18 cellular contexts compared by ENCODE assay signal in the genomic region with DNA sequence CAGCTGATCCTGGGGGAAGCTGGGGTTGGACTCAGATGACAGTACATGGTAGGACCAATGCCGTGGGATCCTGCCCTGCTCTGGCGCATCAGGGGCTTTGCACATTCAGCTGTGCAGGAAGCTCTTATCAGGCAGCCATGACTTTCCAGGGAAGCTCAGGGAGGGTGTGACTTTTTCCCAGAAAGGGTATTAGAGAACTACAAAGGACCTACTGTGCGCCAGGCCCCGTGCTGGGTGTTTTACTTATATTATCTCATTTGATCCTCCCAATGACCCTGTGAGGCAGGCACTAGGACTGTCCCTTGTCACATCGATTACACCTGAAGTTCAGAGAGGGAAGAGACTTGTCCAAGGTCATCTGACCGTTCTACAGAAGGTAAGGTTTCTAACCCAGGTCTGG. TPM values are rescaled to one million over a fixed set of nuclear protein-coding genes. Genes with fewer than 3 reads are reported as not detected.
DNase-seq lines count a peak whose midpoint lies in the region; ATAC-seq and TF ChIP-seq lines count a peak whose summit lies in the region.
"Had no signal": no experiment of that assay in that cellular context is flagged by ENCODE, and none has a peak within 500 bp of the region (broad histone marks: within the 10 kb centered on the region; RNA-seq: fewer than 3 reads in every experiment).

No MANE protein-coding gene starts in this region.

- H3K9me3 ChIP-seq in WERI-Rb-1 (ENCODE audit: severe bottlenecking) (no peaks in the 10 kb centered on the region), neural progenitor cell (ENCODE audit: low read depth) (no peaks in the 10 kb centered on the region)
- no peaks in the 10 kb centered on the region for H3K9me3 ChIP-seq in CD4-positive, alpha-beta T cell (ENCODE audit: control insufficient read depth, low read length)
- H3K9me3 ChIP-seq: BE2C had no signal

- H4K20me1 ChIP-seq in GM23338 (replicated peaks; ENCODE audit: insufficient read depth) (no peaks in the 10 kb centered on the region), neural progenitor cell (ENCODE audit: low read depth) (no peaks in the 10 kb centered on the region)

- no peak overlapping the region for H2AFZ ChIP-seq in GM23338
- no peak overlapping the region for H2AFZ ChIP-seq in neural progenitor cell (replicated peaks)

- H3K4me3 ChIP-seq in GM23338 = no peak overlapping the region
- no peak overlapping the region for H3K4me3 ChIP-seq in WERI-Rb-1 (ENCODE audit: low read depth, low read length)
- no peak overlapping the region for H3K4me3 ChIP-seq in neural progenitor cell

- H3K27me3 ChIP-seq in GM23338 (ENCODE audit: insufficient read depth) (no peaks in the 10 kb centered on the region), WERI-Rb-1 (ENCODE audit: insufficient read depth, low read depth, severe bottlenecking) (no peaks in the 10 kb centered on the region), neural progenitor cell (no peaks in the 10 kb centered on the region)
- H3K27me3 ChIP-seq in CD4-positive, alpha-beta T cell (ENCODE audit: control insufficient read depth, insufficient read depth, low read length) = no peaks in the 10 kb centered on the region
- H3K27me3 ChIP-seq: BE2C had no signal

- no peaks in the 10 kb centered on the region for H3F3A ChIP-seq in GM23338 (replicated peaks; ENCODE audit: low read depth)
- no peaks in the 10 kb centered on the region for H3F3A ChIP-seq in neural progenitor cell (ENCODE audit: low read depth)

- ATAC-seq in GM23338 (no peak), HG03139 (IDR thresholded peaks at IDR 0.05; ENCODE audit: unreplicated experiment) (no peak)
- no peak for ATAC-seq in CD4-positive, alpha-beta T cell (ENCODE audit: poor library complexity)

- POLR2A ChIA-PET in CD4-positive, alpha-beta T cell (lab: Charles Lee) = no interaction called here

- no peaks in the 10 kb centered on the region for H3K36me3 ChIP-seq in GM23338 (ENCODE audit: insufficient read depth)
- no peaks in the 10 kb centered on the region for H3K36me3 ChIP-seq in WERI-Rb-1
- H3K36me3 ChIP-seq in neural progenitor cell = no peaks in the 10 kb centered on the region
- H3K36me3 ChIP-seq: BE2C had no signal

- TF ChIP-seq CTCF in GM23338 (conservative IDR thresholded peaks at IDR 0.05; ENCODE audit: low read depth in 2 of 2) = no peak
- no peak for TF ChIP-seq CTCF in WERI-Rb-1 (IDR thresholded peaks at IDR 0.05; ENCODE audit: low read depth, low read length)
- no peak for TF ChIP-seq CTCF in glutamatergic neuron (IDR thresholded peaks at IDR 0.05; ENCODE audit: partially characterized antibody, unreplicated experiment)
- no peak for TF ChIP-seq CTCF in neural progenitor cell (IDR thresholded peaks at IDR 0.05)
- TF ChIP-seq CTCF in CD4-positive, alpha-beta T cell (IDR thresholded peaks at IDR 0.05) = no peak

- peak; percentile 43 for DNase-seq in GM23338 (ENCODE audit: low spot score)
- no peak for DNase-seq in WERI-Rb-1
- DNase-seq in glutamatergic neuron = no peak
- DNase-seq in neural progenitor cell (ENCODE audit: low spot score) = no peak
- DNase-seq in CD4-positive, alpha-beta T cell = no peak
- no peak for DNase-seq in anterior cingulate cortex (lab: John Stamatoyannopoulos, UW)
- DNase-seq: ACHN; BE2C; C1 segment of cervical spinal cord; CD4-positive, CD25-positive, alpha-beta regulatory T cell; DMS153; DMS79; GDM1; GOT3; H9; KG1 had no signal

- H3K36me3 Mint-ChIP-seq in GM23338 (ENCODE audit: low read depth) = no peaks in the 10 kb centered on the region
- H3K36me3 Mint-ChIP-seq in glutamatergic neuron (ENCODE audit: unreplicated experiment) = no peaks in the 10 kb centered on the region
- H3K36me3 Mint-ChIP-seq in neural progenitor cell = no peaks in the 10 kb centered on the region
- no peaks in the 10 kb centered on the region for H3K36me3 Mint-ChIP-seq in CD4-positive, alpha-beta T cell (ENCODE audit: low read depth)
- H3K36me3 Mint-ChIP-seq: CD4-positive, CD25-positive, alpha-beta regulatory T cell had no signal

- H3K9me3 Mint-ChIP-seq in GM23338 (no peaks in the 10 kb centered on the region), glutamatergic neuron (ENCODE audit: unreplicated experiment) (peaks cover 5% of the 10 kb centered on the region), neural progenitor cell (no peaks in the 10 kb centered on the region)
- H3K9me3 Mint-ChIP-seq in CD4-positive, alpha-beta T cell = no peaks in the 10 kb centered on the region
- H3K9me3 Mint-ChIP-seq: H9, IgD-negative memory B cell had no signal

- peaks cover 18% of the 10 kb centered on the region for H3K27me3 Mint-ChIP-seq in GM23338 (ENCODE audit: insufficient read depth, low read depth, poor library complexity)
- H3K27me3 Mint-ChIP-seq in glutamatergic neuron (ENCODE audit: unreplicated experiment) = peaks cover 7% of the 10 kb centered on the region
- H3K27me3 Mint-ChIP-seq in neural progenitor cell (ENCODE audit: insufficient read depth, low read depth) = peaks cover 3% of the 10 kb centered on the region
- H3K27me3 Mint-ChIP-seq in CD4-positive, alpha-beta T cell = no peaks in the 10 kb centered on the region
- H3K27me3 Mint-ChIP-seq: CD4-positive, CD25-positive, alpha-beta regulatory T cell; IgD-negative memory B cell had no signal

- H3K27ac ChIP-seq in GM23338 (ENCODE audit: low read depth) (no peak overlapping the region), WERI-Rb-1 (peak overlapping the region; percentile 22; the same call in 1 of the 2 replicates), neural progenitor cell (no peak overlapping the region)
- H3K27ac ChIP-seq in CD4-positive, alpha-beta T cell (ENCODE audit: low read depth, low read length) = no peak overlapping the region

- H3K9me2 ChIP-seq in GM23338 (ENCODE audit: insufficient read depth) = no peaks in the 10 kb centered on the region

- CTCF ChIA-PET in CD4-positive, alpha-beta T cell (lab: Charles Lee) = no interaction called here

- H3K9ac ChIP-seq in neural progenitor cell = no peak overlapping the region

- H3K4me1 ChIP-seq in GM23338 (ENCODE audit: insufficient read depth) = peaks cover 20% of the 10 kb centered on the region; the same call in 1 of the 2 replicates
- peaks cover 21% of the 10 kb centered on the region for H3K4me1 ChIP-seq in neural progenitor cell
- H3K4me1 ChIP-seq: BE2C had no signal

- no peaks in the 10 kb centered on the region for H3K79me2 ChIP-seq in GM23338 (replicated peaks; ENCODE audit: insufficient read depth)
- H3K79me2 ChIP-seq in neural progenitor cell (ENCODE audit: low read depth) = no peaks in the 10 kb centered on the region

- H3K4me2 ChIP-seq in GM23338 (no peak overlapping the region), neural progenitor cell (no peak overlapping the region)

- H3K4me1 Mint-ChIP-seq in GM23338 = peaks cover 45% of the 10 kb centered on the region
- peaks cover 16% of the 10 kb centered on the region for H3K4me1 Mint-ChIP-seq in glutamatergic neuron (ENCODE audit: low read depth, unreplicated experiment)
- peaks cover 54% of the 10 kb centered on the region for H3K4me1 Mint-ChIP-seq in neural progenitor cell
- no peaks in the 10 kb centered on the region for H3K4me1 Mint-ChIP-seq in CD4-positive, alpha-beta T cell (ENCODE audit: low read depth)

- H3K27ac Mint-ChIP-seq in GM23338 (no peak overlapping the region), glutamatergic neuron (ENCODE audit: unreplicated experiment) (peak overlapping the region; percentile 38), neural progenitor cell (no peak overlapping the region)
- H3K27ac Mint-ChIP-seq in CD4-positive, alpha-beta T cell = no peak overlapping the region
- H3K27ac Mint-ChIP-seq: CD4-positive, CD25-positive, alpha-beta regulatory T cell; IgD-negative memory B cell had no signal

- intact Hi-C loops in CD4-positive, alpha-beta T cell (cut with DNase I, micrococcal nuclease) = no loop called here

- H3K4me3 Mint-ChIP-seq in GM23338 (no peak overlapping the region), glutamatergic neuron (ENCODE audit: unreplicated experiment) (no peak overlapping the region), neural progenitor cell (peak overlapping the region; percentile 46)
- no peak overlapping the region for H3K4me3 Mint-ChIP-seq in CD4-positive, alpha-beta T cell
- H3K4me3 Mint-ChIP-seq: CD4-positive, CD25-positive, alpha-beta regulatory T cell; H9; IgD-negative memory B cell had no signal

TF ChIP-seq in GM23338, 12 proteins besides CTCF, POLR2A, EP300 and RAD21:
- TF ChIP-seq STAT1 (IDR thresholded peaks at IDR 0.05; ENCODE audit: unreplicated experiment) (no peak), ZNF331 (CRISPR knock-in tag; IDR thresholded peaks at IDR 0.05; ENCODE audit: low read depth) (no peak)
TF ChIP-seq in GM23338: peak in this region for 0.

RNA-seq across cellular contexts. Expression of a gene that starts 23.7 kb away (rescaled TPM):
- 19.6 and 28.1 TPM in 2 replicates for total RNA-seq in GM23338 (2014; rRNA removed; shearing (Covaris generic))
- 9.0 and 11.2 TPM in 2 replicates for polyA plus RNA-seq in GM23338 (2016; fragmentation: Nextera tagmentation; extraction: Ambion mirVana)
- total RNA-seq in glutamatergic neuron (ENCODE audit: unreplicated experiment) (32.6 TPM), neural progenitor cell (ENCODE audit: low replicate concordance) (11.4 and 13.4 TPM in 2 replicates)
- total RNA-seq in CD4-positive, alpha-beta T cell = 100 to 1,000 TPM; 247 to 258 TPM
